Comparison of ENCODE assay signal across 16 cellular contexts in the genomic region with DNA sequence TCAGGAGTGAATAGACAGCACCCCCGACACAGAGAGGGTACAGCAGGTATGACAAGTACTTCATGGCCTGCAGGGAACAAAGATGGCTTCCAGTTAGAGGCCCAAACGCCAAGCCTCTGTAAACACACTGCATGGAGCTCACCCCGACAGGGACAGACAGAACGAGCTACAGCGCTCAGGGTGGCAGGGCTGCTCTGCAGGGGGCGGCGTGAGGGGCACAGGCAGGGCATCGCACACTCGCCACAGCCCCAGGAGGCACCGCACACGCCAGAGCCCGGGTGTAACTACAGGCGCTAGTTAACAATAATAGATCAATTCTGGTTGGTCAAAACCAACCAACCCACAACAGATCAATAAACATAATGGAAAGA. TPM values are rescaled to one million over a fixed set of nuclear protein-coding genes. Genes with fewer than 3 reads are reported as not detected.
"Had no signal": no experiment of that assay in that cellular context is flagged by ENCODE, and none has a peak within 500 bp of the region (broad histone marks: within the 10 kb centered on the region; RNA-seq: fewer than 3 reads in every experiment).

No MANE protein-coding gene starts in this region.

- DNase-seq: activated CD4-positive, alpha-beta T cell treated with anti-CD3 and anti-CD28 coated beads, Interleukin-2, amount 10 ng/mL, durations not matched to agents 24 days and 14 days; left ventricle myocardium inferior; mesenchymal stem cell; occipital lobe; small intestine; stimulated activated CD4-positive, alpha-beta T cell treated with anti-CD3 and anti-CD28 coated beads, Interleukin-4, amount 100 ng/mL, for 4 hours; stimulated activated CD8-positive, alpha-beta memory T cell treated with anti-CD3 and anti-CD28 coated beads, Interleukin-4, amount 100 ng/mL, for 48 hours; stimulated activated naive CD4-positive, alpha-beta T cell treated with Interleukin-2 at 50 U/mL for 16 hours; T-helper 17 cell; transverse colon had no signal

- H3K27me3 Mint-ChIP-seq: activated CD4-positive, alpha-beta T cell treated with anti-CD3 and anti-CD28 coated beads, Interleukin-2, amount 10 ng/mL, durations not matched to agents 24 days and 14 days; activated naive CD4-positive, alpha-beta T cell treated with anti-CD3 and anti-CD28 coated beads, Interleukin-2, amount 50 U/mL, for 24 hours; progenitor cell of endocrine pancreas; T-helper 17 cell had no signal

- ATAC-seq: esophagus mucosa, T-helper 17 cell had no signal

- H3K4me3 Mint-ChIP-seq: activated CD4-positive, alpha-beta T cell treated with anti-CD3 and anti-CD28 coated beads, Interleukin-2, amount 10 ng/mL, durations not matched to agents 24 days and 14 days; activated naive CD4-positive, alpha-beta T cell treated with anti-CD3 and anti-CD28 coated beads, Interleukin-2, amount 50 U/mL, for 24 hours; nephron; T-helper 17 cell had no signal

- H3K27ac Mint-ChIP-seq: activated CD4-positive, alpha-beta T cell treated with anti-CD3 and anti-CD28 coated beads, Interleukin-2, amount 10 ng/mL, durations not matched to agents 24 days and 14 days; activated naive CD4-positive, alpha-beta T cell treated with anti-CD3 and anti-CD28 coated beads, Interleukin-2, amount 50 U/mL, for 24 hours; nephron; progenitor cell of endocrine pancreas; T-helper 17 cell had no signal

- H3K9me3 Mint-ChIP-seq: activated CD4-positive, alpha-beta T cell treated with anti-CD3 and anti-CD28 coated beads, Interleukin-2, amount 10 ng/mL, durations not matched to agents 24 days and 14 days; activated naive CD4-positive, alpha-beta T cell treated with anti-CD3 and anti-CD28 coated beads, Interleukin-2, amount 50 U/mL, for 24 hours had no signal

RNA-seq across cellular contexts. Expression of a gene that starts 28.9 kb away (rescaled TPM):
- total RNA-seq: esophagus mucosa, hepatocyte, left ventricle myocardium inferior, occipital lobe, right atrium auricular region, transverse colon had no signal
